Comparison of ENCODE assay signal across 8 cellular contexts in the genomic region with DNA sequence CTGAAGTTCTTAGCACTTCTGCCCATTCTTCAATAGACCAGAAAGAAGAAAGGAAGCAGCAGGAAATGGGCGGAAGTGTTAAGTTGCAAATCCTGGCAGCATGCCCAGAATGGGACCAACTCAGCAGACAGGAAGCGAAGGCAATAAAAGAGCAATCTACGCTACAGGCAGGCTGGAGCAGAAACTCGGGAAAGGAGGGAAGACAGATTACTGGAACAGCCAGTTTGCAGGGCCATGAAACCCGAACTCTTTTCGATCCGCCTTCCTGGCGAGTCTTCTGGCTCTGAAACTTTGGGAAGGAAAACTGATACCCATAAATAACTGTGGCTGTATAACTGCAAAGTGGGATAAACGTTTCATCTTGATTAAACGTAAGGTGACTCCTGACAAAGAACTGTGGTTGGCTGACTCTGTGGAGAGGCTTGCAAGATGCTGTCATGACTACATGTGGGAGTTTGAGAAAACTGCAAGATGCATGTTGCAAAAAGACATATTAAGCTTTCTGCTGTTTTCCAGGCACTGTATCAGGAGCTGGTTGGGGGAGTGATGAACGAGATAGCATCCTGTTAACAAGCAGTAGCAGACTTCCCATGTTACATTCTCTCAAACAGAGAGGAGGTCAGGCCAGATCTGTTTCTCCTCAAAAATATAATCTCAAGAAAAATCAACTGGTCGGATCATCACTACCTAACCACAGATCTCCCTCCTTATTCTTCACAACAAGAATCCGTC.
DNase-seq lines count a peak whose midpoint lies in the region; ATAC-seq, FAIRE-seq and TF ChIP-seq lines count a peak whose summit lies in the region.

No MANE protein-coding gene starts in this region.

- H3K36me3 ChIP-seq in K562 (ENCODE audit: control insufficient read depth, insufficient read depth, low read length) (no peaks in the 10 kb centered on the region), spleen (no peaks in the 10 kb centered on the region)

- POLR2A ChIA-PET in K562 (lab: Yijun Ruan, JAX): no interaction called here

- no peak for ATAC-seq in K562

- intact Hi-C loops in K562 (cut with micrococcal nuclease) (no loop called here), spleen (cut with DNase I; ENCODE audit: low total_unique reads) (no loop called here)

- WGBS in K562 (ENCODE audit: insufficient coverage, low coverage, missing lambda C conversion rate): under 1% methylated on average over 13 of the region's 13 CpGs
- 17 to 28% (median 21%) methylated on average over 13 of the region's 13 CpGs for WGBS in spleen, 5 donors

- TF ChIP-seq POLR2A in K562 (conservative IDR thresholded peaks at IDR 0.05) (no peak), spleen (IDR thresholded peaks at IDR 0.05) (no peak)

- BruUV-seq in K562 (replicated peaks; lab: Mats Ljungman, UMichigan): no TSS peak

- no peak overlapping the region for H3K4me3 ChIP-seq in K562
- H3K4me3 ChIP-seq in spleen: no peak overlapping the region

- CTCF ChIA-PET in K562 (lab: Yijun Ruan, JAX; ENCODE audit: low intra/inter-chr PET ratio): no interaction called here

- H3K27ac ChIP-seq in K562 (ENCODE audit: extremely low read depth, low read depth, low read length): no peak overlapping the region
- peak overlapping the region in 2 of 8 donors; percentile 5 to 31 for H3K27ac ChIP-seq in spleen

- in situ Hi-C loops in K562 (cut with MboI): no loop called here

- no peaks in the 10 kb centered on the region for H3K79me2 ChIP-seq in K562 (ENCODE audit: control insufficient read depth, insufficient read depth, low read length)

- H4K20me1 ChIP-seq in K562 (replicated peaks; ENCODE audit: control insufficient read depth, insufficient read depth, low read length): no peaks in the 10 kb centered on the region

- TF ChIP-seq CTCF in K562 (IDR thresholded peaks at IDR 0.05 in 2 of 3, conservative IDR thresholded peaks at IDR 0.05 in 1 of 3; ENCODE audit: insufficient read depth in 2 of 3, low read depth in 1 of 3, low read length in 3 of 3) (no peak), spleen (IDR thresholded peaks at IDR 0.05 in 8 of 11, conservative IDR thresholded peaks at IDR 0.05 in 3 of 11) (no peak)

- TF ChIP-seq EP300 in K562 (IDR thresholded peaks at IDR 0.05; ENCODE audit: low read length): no peak

- H3K9me1 ChIP-seq in K562 (ENCODE audit: control insufficient read depth, insufficient read depth, low read length): no peaks in the 10 kb centered on the region

- H2AFZ ChIP-seq in K562 (ENCODE audit: low read depth, low read length): no peak overlapping the region

- H3K9me3 ChIP-seq in K562 (replicated peaks; ENCODE audit: control insufficient read depth, insufficient read depth, low read depth, low read length) (no peaks in the 10 kb centered on the region; the same call in 1 of the 2 replicates), spleen (no peaks in the 10 kb centered on the region)

- H3K4me1 ChIP-seq in K562 (replicated peaks in 1 of 2; ENCODE audit: control insufficient read depth in 2 of 2, insufficient read depth in 2 of 2, low read length in 2 of 2) (no peaks in the 10 kb centered on the region), spleen (peaks cover 0 to 21% (median 12%) of the 10 kb centered on the region in 6 donors)

- no peak for FAIRE-seq in K562 (lab: Jason Lieb, UNC)

- DNase-seq in DMS 273 (lab: John Stamatoyannopoulos, UW; ENCODE audit: unreplicated experiment) (peak; percentile 88), MV-4-11 (lab: John Stamatoyannopoulos, UW) (peak; percentile 78), SW480 (ENCODE audit: low spot score) (peak; percentile 79), K562 (ENCODE audit: extremely low read depth in 1 of 4, low spot score in 3 of 4) (peak in 1 of 4 experiments; percentile 24), kidney tubule cell (ENCODE audit: low spot score) (peak; percentile 93), DMS114 treated with DMSO at 0.1 percent for 48 hours (lab: John Stamatoyannopoulos, UW; ENCODE audit: unreplicated experiment) (no peak), spleen (no peak)
- peak; percentile 20 to 45 (median 31) for DNase-seq in stimulated activated CD4-positive, alpha-beta T cell treated with anti-CD3 and anti-CD28 coated beads, TNF-alpha, amount 100 ng/mL, for 1 hour (ENCODE audit: low read depth in 3 of 3, low spot score in 1 of 3)

- no peak overlapping the region for H3K4me2 ChIP-seq in K562 (ENCODE audit: insufficient read depth, low read length)

- H3K27me3 ChIP-seq in K562 (ENCODE audit: control insufficient read depth in 2 of 2, insufficient read depth in 2 of 2, low read length in 2 of 2) (no peaks in the 10 kb centered on the region), spleen (replicated peaks in 1 of 7) (no peaks in the 10 kb centered on the region)

- no peak for TF ChIP-seq RAD21 in K562 (CRISPR knock-in tag; conservative IDR thresholded peaks at IDR 0.05 in 1 of 2, IDR thresholded peaks at IDR 0.05 in 1 of 2)

- no peak overlapping the region for H3K9ac ChIP-seq in K562 (ENCODE audit: insufficient read depth in 1 of 2, low read depth in 2 of 2, low read length in 2 of 2)

TF ChIP-seq in K562, 482 proteins besides CTCF, POLR2A, EP300 and RAD21:
- no peak for TF ChIP-seq U2AF2 (optimal IDR thresholded peaks at IDR 0.05; ENCODE audit: low read depth, low read length)
- no peak for TF ChIP-seq GATAD2A (IDR thresholded peaks at IDR 0.05)
- TF ChIP-seq, protein P1, sequence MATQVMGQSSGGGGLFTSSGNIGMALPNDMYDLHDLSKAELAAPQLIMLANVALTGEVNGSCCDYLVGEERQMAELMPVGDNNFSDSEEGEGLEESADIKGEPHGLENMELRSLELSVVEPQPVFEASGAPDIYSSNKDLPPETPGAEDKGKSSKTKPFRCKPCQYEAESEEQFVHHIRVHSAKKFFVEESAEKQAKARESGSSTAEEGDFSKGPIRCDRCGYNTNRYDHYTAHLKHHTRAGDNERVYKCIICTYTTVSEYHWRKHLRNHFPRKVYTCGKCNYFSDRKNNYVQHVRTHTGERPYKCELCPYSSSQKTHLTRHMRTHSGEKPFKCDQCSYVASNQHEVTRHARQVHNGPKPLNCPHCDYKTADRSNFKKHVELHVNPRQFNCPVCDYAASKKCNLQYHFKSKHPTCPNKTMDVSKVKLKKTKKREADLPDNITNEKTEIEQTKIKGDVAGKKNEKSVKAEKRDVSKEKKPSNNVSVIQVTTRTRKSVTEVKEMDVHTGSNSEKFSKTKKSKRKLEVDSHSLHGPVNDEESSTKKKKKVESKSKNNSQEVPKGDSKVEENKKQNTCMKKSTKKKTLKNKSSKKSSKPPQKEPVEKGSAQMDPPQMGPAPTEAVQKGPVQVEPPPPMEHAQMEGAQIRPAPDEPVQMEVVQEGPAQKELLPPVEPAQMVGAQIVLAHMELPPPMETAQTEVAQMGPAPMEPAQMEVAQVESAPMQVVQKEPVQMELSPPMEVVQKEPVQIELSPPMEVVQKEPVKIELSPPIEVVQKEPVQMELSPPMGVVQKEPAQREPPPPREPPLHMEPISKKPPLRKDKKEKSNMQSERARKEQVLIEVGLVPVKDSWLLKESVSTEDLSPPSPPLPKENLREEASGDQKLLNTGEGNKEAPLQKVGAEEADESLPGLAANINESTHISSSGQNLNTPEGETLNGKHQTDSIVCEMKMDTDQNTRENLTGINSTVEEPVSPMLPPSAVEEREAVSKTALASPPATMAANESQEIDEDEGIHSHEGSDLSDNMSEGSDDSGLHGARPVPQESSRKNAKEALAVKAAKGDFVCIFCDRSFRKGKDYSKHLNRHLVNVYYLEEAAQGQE (CRISPR knock-in tag; IDR thresholded peaks at IDR 0.05; ENCODE audit: low read depth): no peak
- TF ChIP-seq CBX1 (IDR thresholded peaks at IDR 0.05; ENCODE audit: low read depth): no peak
- TF ChIP-seq NFIX (CRISPR knock-in tag; IDR thresholded peaks at IDR 0.05; ENCODE audit: low read depth): peak; percentile 38; the same call in 1 of the 2 replicates
- TF ChIP-seq GABPA (tag; conservative IDR thresholded peaks at IDR 0.05; ENCODE audit: low read depth): peak; percentile 29; the same call in 1 of the 2 replicates
- no peak for TF ChIP-seq SNIP1 (IDR thresholded peaks at IDR 0.05; ENCODE audit: low read depth)
- TF ChIP-seq NCOA1 (IDR thresholded peaks at IDR 0.05; ENCODE audit: low read depth): no peak
- no peak for TF ChIP-seq SMAD2 (IDR thresholded peaks at IDR 0.05; ENCODE audit: low read depth, low read length)
- peak; percentile 88 for TF ChIP-seq NFIC (IDR thresholded peaks at IDR 0.05)
- no peak for TF ChIP-seq ZNF217 (CRISPR knock-in tag; IDR thresholded peaks at IDR 0.05)
- TF ChIP-seq GATAD2B (IDR thresholded peaks at IDR 0.05; ENCODE audit: borderline replicate concordance): no peak

Comparison
In these comparisons a context has a peak if more than half of its experiments do, and no peak if none do; other contexts are left out.
1. DNase-seq: peak in DMS 273 (single experiment), MV-4-11 (single experiment), SW480 (single experiment), kidney tubule cell (single experiment) and stimulated activated CD4-positive, alpha-beta T cell treated with anti-CD3 and anti-CD28 coated beads, TNF-alpha, amount 100 ng/mL, for 1 hour (3 of 3); none in DMS114 treated with DMSO at 0.1 percent for 48 hours (single experiment) and spleen (single experiment).